In genomic region chr2:239718964-239719363, GRCh38 we compare ENCODE assay signal across 6 cellular contexts.
DNase-seq lines count a peak whose midpoint lies in the region; ATAC-seq, FAIRE-seq and TF ChIP-seq lines count a peak whose summit lies in the region.
"Not testable (repeated sequence)": the region's sequence is repeated elsewhere in the genome, so short reads cannot be mapped to it uniquely, and the experiment has no call there.

No MANE protein-coding gene starts in this region.

- intact Hi-C loops in lower lobe of right lung (cut with DNase I); sciatic nerve (cut with DNase I): not testable (repeated sequence)

- TF ChIP-seq CTCF in bronchial epithelial cell (IDR thresholded peaks at IDR 0.05; ENCODE audit: insufficient read depth, low read length, severe bottlenecking); lower lobe of right lung (IDR thresholded peaks at IDR 0.05); type B pancreatic cell (conservative IDR thresholded peaks at IDR 0.05): not testable (repeated sequence)

- H3K27ac Mint-ChIP-seq in type B pancreatic cell, result not testable (repeated sequence)

- not testable (repeated sequence) for H3K36me3 Mint-ChIP-seq in type B pancreatic cell

- not testable (repeated sequence) for TF ChIP-seq POLR2A in erythroblast (IDR thresholded peaks at IDR 0.05; ENCODE audit: low read length)

- FAIRE-seq in HTR-8/SVneo (lab: Jason Lieb, UNC) (peak; percentile 81), bronchial epithelial cell (lab: Jason Lieb, UNC) (peak; percentile 81)

- not testable (repeated sequence) for H3K4me3 ChIP-seq in bronchial epithelial cell (ENCODE audit: low read depth, low read length); lower lobe of right lung

- H3K36me3 ChIP-seq in bronchial epithelial cell (ENCODE audit: control insufficient read depth, insufficient read depth, low read length); lower lobe of right lung: not testable (repeated sequence)

- not testable (repeated sequence) for DNase-seq in HTR-8/SVneo (ENCODE audit: insufficient read length, low spot score); bronchial epithelial cell (ENCODE audit: low read depth)
- DNase-seq in erythroblast (lab: John Stamatoyannopoulos, UW) (peak; percentile 13 to 32), lower lobe of right lung (peak; percentile 6), sciatic nerve (ENCODE audit: low spot score) (peak; percentile 38), type B pancreatic cell (ENCODE audit: extremely low spot score, unreplicated experiment) (peak; percentile 44)

- H3K4me1 Mint-ChIP-seq in type B pancreatic cell (ENCODE audit: unreplicated experiment), result peaks cover 20% of the 10 kb centered on the region

- not testable (repeated sequence) for H3K27me3 Mint-ChIP-seq in type B pancreatic cell

- not testable (repeated sequence) for ATAC-seq in lower lobe of right lung, sciatic nerve

- H3K27me3 ChIP-seq in bronchial epithelial cell (ENCODE audit: control insufficient read depth, insufficient read depth, low read length); lower lobe of right lung (ENCODE audit: low read depth): not testable (repeated sequence)

- H3K4me1 ChIP-seq in lower lobe of right lung, result not testable (repeated sequence)

- H3K9me3 ChIP-seq in lower lobe of right lung, result not testable (repeated sequence)

- H3K27ac ChIP-seq in lower lobe of right lung, result not testable (repeated sequence)

- H3K4me3 Mint-ChIP-seq in type B pancreatic cell, result not testable (repeated sequence)

- not testable (repeated sequence) for H3K9me3 Mint-ChIP-seq in type B pancreatic cell
